1 cellular context compared by ENCODE assay signal in genomic region chr7:142720981-142721380, GRCh38.
TF ChIP-seq lines count a peak whose summit lies in the region.

No MANE protein-coding gene starts in this region.

TF ChIP-seq in K562, 482 proteins besides CTCF, POLR2A, EP300 and RAD21 (continued from another document):
- TF ChIP-seq MIER1 (IDR thresholded peaks at IDR 0.05; ENCODE audit: low read depth) (no peak), SRSF7 (optimal IDR thresholded peaks at IDR 0.05; ENCODE audit: low read depth, low read length) (no peak), ZNF263 (CRISPR knock-in tag; IDR thresholded peaks at IDR 0.05; ENCODE audit: borderline replicate concordance) (no peak), ZKSCAN8 (CRISPR knock-in tag; IDR thresholded peaks at IDR 0.05) (no peak), MXD1 (CRISPR knock-in tag; IDR thresholded peaks at IDR 0.05; ENCODE audit: borderline replicate concordance, poor library complexity, severe bottlenecking) (no peak), POLR3A (IDR thresholded peaks at IDR 0.05; ENCODE audit: borderline replicate concordance, extremely low read depth, insufficient read depth, insufficient read length) (no peak), U2AF2 (optimal IDR thresholded peaks at IDR 0.05; ENCODE audit: low read depth, low read length) (no peak), ILF3 (IDR thresholded peaks at IDR 0.05; ENCODE audit: borderline replicate concordance) (no peak), ZNF668 (CRISPR knock-in tag; IDR thresholded peaks at IDR 0.05) (no peak), ZNF79 (CRISPR knock-in tag; IDR thresholded peaks at IDR 0.05; ENCODE audit: low read depth) (no peak), ZBTB7A (IDR thresholded peaks at IDR 0.05; ENCODE audit: borderline replicate concordance, control insufficient read depth, low read depth, low read length) (no peak), NFATC3 (IDR thresholded peaks at IDR 0.05) (no peak), ZNF197 (CRISPR knock-in tag; IDR thresholded peaks at IDR 0.05; ENCODE audit: low read depth) (no peak), KDM2B (CRISPR knock-in tag; IDR thresholded peaks at IDR 0.05) (no peak), KLF10 (CRISPR knock-in tag; IDR thresholded peaks at IDR 0.05) (no peak)
- TF ChIP-seq, protein P1, sequence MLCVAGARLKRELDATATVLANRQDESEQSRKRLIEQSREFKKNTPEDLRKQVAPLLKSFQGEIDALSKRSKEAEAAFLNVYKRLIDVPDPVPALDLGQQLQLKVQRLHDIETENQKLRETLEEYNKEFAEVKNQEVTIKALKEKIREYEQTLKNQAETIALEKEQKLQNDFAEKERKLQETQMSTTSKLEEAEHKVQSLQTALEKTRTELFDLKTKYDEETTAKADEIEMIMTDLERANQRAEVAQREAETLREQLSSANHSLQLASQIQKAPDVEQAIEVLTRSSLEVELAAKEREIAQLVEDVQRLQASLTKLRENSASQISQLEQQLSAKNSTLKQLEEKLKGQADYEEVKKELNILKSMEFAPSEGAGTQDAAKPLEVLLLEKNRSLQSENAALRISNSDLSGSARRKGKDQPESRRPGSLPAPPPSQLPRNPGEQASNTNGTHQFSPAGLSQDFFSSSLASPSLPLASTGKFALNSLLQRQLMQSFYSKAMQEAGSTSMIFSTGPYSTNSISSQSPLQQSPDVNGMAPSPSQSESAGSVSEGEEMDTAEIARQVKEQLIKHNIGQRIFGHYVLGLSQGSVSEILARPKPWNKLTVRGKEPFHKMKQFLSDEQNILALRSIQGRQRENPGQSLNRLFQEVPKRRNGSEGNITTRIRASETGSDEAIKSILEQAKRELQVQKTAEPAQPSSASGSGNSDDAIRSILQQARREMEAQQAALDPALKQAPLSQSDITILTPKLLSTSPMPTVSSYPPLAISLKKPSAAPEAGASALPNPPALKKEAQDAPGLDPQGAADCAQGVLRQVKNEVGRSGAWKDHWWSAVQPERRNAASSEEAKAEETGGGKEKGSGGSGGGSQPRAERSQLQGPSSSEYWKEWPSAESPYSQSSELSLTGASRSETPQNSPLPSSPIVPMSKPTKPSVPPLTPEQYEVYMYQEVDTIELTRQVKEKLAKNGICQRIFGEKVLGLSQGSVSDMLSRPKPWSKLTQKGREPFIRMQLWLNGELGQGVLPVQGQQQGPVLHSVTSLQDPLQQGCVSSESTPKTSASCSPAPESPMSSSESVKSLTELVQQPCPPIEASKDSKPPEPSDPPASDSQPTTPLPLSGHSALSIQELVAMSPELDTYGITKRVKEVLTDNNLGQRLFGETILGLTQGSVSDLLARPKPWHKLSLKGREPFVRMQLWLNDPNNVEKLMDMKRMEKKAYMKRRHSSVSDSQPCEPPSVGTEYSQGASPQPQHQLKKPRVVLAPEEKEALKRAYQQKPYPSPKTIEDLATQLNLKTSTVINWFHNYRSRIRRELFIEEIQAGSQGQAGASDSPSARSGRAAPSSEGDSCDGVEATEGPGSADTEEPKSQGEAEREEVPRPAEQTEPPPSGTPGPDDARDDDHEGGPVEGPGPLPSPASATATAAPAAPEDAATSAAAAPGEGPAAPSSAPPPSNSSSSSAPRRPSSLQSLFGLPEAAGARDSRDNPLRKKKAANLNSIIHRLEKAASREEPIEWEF (CRISPR knock-in tag; IDR thresholded peaks at IDR 0.05), result no peak
TF ChIP-seq in K562: peak in this region for 0.
